ENCODE assay signal across 18 cellular contexts in genomic region chr3:191008074-191008473, GRCh38.
"Had no signal": no experiment of that assay in that cellular context is flagged by ENCODE, and none has a peak within 500 bp of the region (broad histone marks: within the 10 kb centered on the region; RNA-seq: fewer than 3 reads in every experiment).

No MANE protein-coding gene starts in this region.

- DNase-seq: activated CD4-positive, alpha-beta T cell treated with anti-CD3 and anti-CD28 coated beads, Interleukin-2, amount 50 U/mL, for 48 hours; activated naive CD8-positive, alpha-beta T cell treated with anti-CD3 and anti-CD28 coated beads for 36 hours; activated T-cell treated with anti-CD3 and anti-CD28 coated beads for 4 hours; amygdala; dermis blood vessel endothelial cell; effector memory CD4-positive, alpha-beta T cell; esophagus squamous epithelium; immature natural killer cell; kidney glomerular epithelial cell; left ventricle myocardium inferior; mammary epithelial cell; occipital lobe; retina; spleen; stimulated activated naive B cell treated with anti-CD40 and anti-IgM and Interleukin-4, amounts not matched to agents 10 μg/mL and 1 μg/mL and 100 μg/mL, for 72 hours; T1000; upper lobe of right lung; WERI-Rb-1 had no signal

- ATAC-seq: stimulated activated naive B cell treated with anti-CD40 and anti-IgM and Interleukin-4, amounts not matched to agents 10 μg/mL and 1 μg/mL and 100 μg/mL, for 72 hours; upper lobe of right lung had no signal
